8 cellular contexts compared by ENCODE assay signal in genomic region chr11:44894217-44894617, GRCh38. TPM values are rescaled to one million over a fixed set of nuclear protein-coding genes. Genes with fewer than 3 reads are reported as not detected.
DNase-seq lines count a peak whose midpoint lies in the region; ATAC-seq and TF ChIP-seq lines count a peak whose summit lies in the region.

No MANE protein-coding gene starts in this region.

- DNase-seq in AG10803 (ENCODE audit: low read depth) = peak; percentile 60
- DNase-seq in GM19238 (ENCODE audit: insufficient read length, low spot score) = peak; percentile 62
- peak; percentile 88 for DNase-seq in NCI-H2171 (lab: John Stamatoyannopoulos, UW)
- peak in 53 of 61 donors; percentile 3 to 75 (median 54) for DNase-seq in caudate nucleus (lab: John Stamatoyannopoulos, UW)
- no peak for DNase-seq in left lobe of liver (ENCODE audit: low spot score)
- DNase-seq in stimulated activated CD4-positive, alpha-beta T cell treated with anti-CD3 and anti-CD28 coated beads, TNF-alpha, amount 100 ng/mL, for 24 hours (ENCODE audit: low read depth in 3 of 3) = peak; percentile 18 to 62 (median 26)
- DNase-seq in epidermal melanocyte (ENCODE audit: insufficient read length, low spot score) = no peak

- H3K27ac ChIP-seq in caudate nucleus (ENCODE audit: low read depth, low read length) = no peak overlapping the region

- no peak overlapping the region for H3K4me3 ChIP-seq in AG10803 (ENCODE audit: low read length)

- ATAC-seq in activated CD4-positive, CD25-positive, alpha-beta regulatory T cell treated with anti-CD3 and anti-CD28 coated beads, Interleukin-2, amount 50 U/mL, for 24 hours = peak; percentile 53 to 72
- peak; percentile 75 for ATAC-seq in left lobe of liver

- TF ChIP-seq CTCF in AG10803 (conservative IDR thresholded peaks at IDR 0.05; ENCODE audit: low read length) = peak; percentile 91

RNA-seq across cellular contexts. Expression of gene TP53I11, which starts 56.5 kb away (rescaled TPM):
- 8.7 TPM for total RNA-seq in left lobe of liver

Comparison
In these comparisons a context has a peak if more than half of its experiments do, and no peak if none do; other contexts are left out.
1. DNase-seq: peak in AG10803 (single experiment), GM19238 (single experiment), NCI-H2171 (single experiment), caudate nucleus (53 of 61) and stimulated activated CD4-positive, alpha-beta T cell treated with anti-CD3 and anti-CD28 coated beads, TNF-alpha, amount 100 ng/mL, for 24 hours (3 of 3); none in left lobe of liver (single experiment) and epidermal melanocyte (single experiment).